In genomic region chr3:175337631-175338030, GRCh38 we compare ENCODE assay signal across 1 cellular context.
TF ChIP-seq lines count a peak whose summit lies in the region.

No MANE protein-coding gene starts in this region.

TF ChIP-seq in GM23338, 12 proteins besides CTCF, POLR2A, EP300 and RAD21 (continued from another document):
- TF ChIP-seq ZNF462 (CRISPR knock-in tag; IDR thresholded peaks at IDR 0.05) (no peak), POLR2AphosphoS5 (IDR thresholded peaks at IDR 0.05; ENCODE audit: low read depth) (no peak), ETS1 (IDR thresholded peaks at IDR 0.05) (no peak), ZNF331 (CRISPR knock-in tag; IDR thresholded peaks at IDR 0.05; ENCODE audit: low read depth) (no peak)
TF ChIP-seq in GM23338: peak in this region for 0.
